8 cellular contexts compared by ENCODE assay signal in the genomic region with DNA sequence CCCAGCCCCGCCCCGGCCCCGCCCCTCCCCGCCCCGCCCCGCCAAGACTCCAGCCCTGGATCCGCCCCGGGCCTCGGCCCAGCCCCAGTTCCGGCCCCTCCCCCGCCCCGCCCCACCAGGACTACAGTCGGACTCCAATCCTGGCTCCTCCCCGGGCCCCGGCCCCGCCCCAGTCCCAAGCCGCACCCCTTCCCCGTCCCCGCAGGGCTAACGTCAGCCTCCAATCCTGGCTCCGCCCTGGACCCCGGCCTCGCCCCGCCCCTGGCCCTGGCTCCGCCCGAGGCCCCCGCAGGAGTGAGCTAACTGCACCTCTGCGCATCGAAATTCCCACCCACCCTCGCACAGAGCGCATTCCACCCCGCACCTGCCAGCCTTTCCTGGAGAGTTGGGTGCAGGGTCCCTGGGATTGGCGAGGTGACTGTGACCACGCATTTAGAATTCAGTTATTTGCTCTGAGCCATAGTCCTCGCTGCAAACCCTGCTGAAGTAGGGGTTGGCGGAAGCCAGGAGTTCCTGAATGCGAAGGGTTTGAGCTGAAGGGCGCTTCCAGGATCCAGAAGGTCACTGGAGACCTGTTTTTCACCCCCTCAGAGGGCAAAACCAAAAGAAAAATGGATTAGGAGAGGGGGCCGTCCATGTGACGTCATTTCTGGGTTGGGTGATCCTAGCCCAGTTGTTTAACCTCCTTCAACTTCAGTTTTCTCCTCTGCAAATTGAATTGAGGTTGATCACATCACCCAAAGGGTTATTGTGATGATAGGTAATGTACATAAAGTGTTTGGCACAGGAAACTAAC. TPM values are rescaled to one million over a fixed set of nuclear protein-coding genes. Genes with fewer than 3 reads are reported as not detected.
DNase-seq lines count a peak whose midpoint lies in the region; ATAC-seq, FAIRE-seq and TF ChIP-seq lines count a peak whose summit lies in the region.

No MANE protein-coding gene starts in this region.

- H3K27me3 ChIP-seq in pancreas: no peaks in the 10 kb centered on the region
- no peaks in the 10 kb centered on the region for H3K27me3 ChIP-seq in thyroid gland

- POLR2A ChIA-PET in activated naive CD8-positive, alpha-beta T cell treated with anti-CD3 and anti-CD28 coated beads, Interleukin-2, amount 10 ng/mL, durations not matched to agents 7 days and 5 days (lab: Charles Lee): interaction anchor here (0.8 to 1.4 kb wide), 6 partner anchors 11 to 277 kb away, joined by 3 to 4 read pairs (median 3); no protein-coding TSS in a partner anchor

- H3K9me3 ChIP-seq in pancreas: no peaks in the 10 kb centered on the region
- H3K9me3 ChIP-seq in thyroid gland: no peaks in the 10 kb centered on the region

- peak overlapping the region; percentile 79 to 95 (median 92) for H3K27ac ChIP-seq in pancreas
- peak overlapping the region; percentile 93 to 97 (median 96) for H3K27ac ChIP-seq in thyroid gland

- peak overlapping the region; percentile 28 to 45 (median 40) for H3K4me3 ChIP-seq in pancreas
- H3K4me3 ChIP-seq in thyroid gland (replicated peaks in 1 of 3): peak overlapping the region in 2 of 3 donors; percentile 5 to 35

- peaks cover 39% of the 10 kb centered on the region for H3K4me1 Mint-ChIP-seq in activated naive CD8-positive, alpha-beta T cell treated with anti-CD3 and anti-CD28 coated beads, Interleukin-2, amount 10 ng/mL, durations not matched to agents 7 days and 5 days

- intact Hi-C loops in Right ventricle myocardium inferior (cut with DNase I): no loop called here
- intact Hi-C loops in pancreas (cut with DNase I): no loop called here
- intact Hi-C loops in thyroid gland (cut with DNase I): loop anchor here (10.0 kb wide), 2 partner anchors 174 to 186 kb away; partner anchors contain the start of genes PEX19 and TAGLN2

- no peaks in the 10 kb centered on the region for H3K36me3 Mint-ChIP-seq in activated naive CD8-positive, alpha-beta T cell treated with anti-CD3 and anti-CD28 coated beads, Interleukin-2, amount 10 ng/mL, durations not matched to agents 7 days and 5 days

- H3K36me3 ChIP-seq in pancreas (peaks cover 0 to 2% (median 0%) of the 10 kb centered on the region in 3 donors), thyroid gland (peaks cover 0 to 5% of the 10 kb centered on the region in 2 donors)

- H3K27me3 Mint-ChIP-seq in activated naive CD8-positive, alpha-beta T cell treated with anti-CD3 and anti-CD28 coated beads, Interleukin-2, amount 10 ng/mL, durations not matched to agents 7 days and 5 days: no peaks in the 10 kb centered on the region

- peak; percentile 99 for DNase-seq in GM10266 (ENCODE audit: extremely low spot score)
- peak; percentile 89 for DNase-seq in NCI-H1092 treated with DMSO at 0.1 percent for 48 hours (lab: John Stamatoyannopoulos, UW)
- peak; percentile 89 for DNase-seq in SKM-1 treated with dmso at 0.1 percent for 144 hours (lab: John Stamatoyannopoulos, UW; ENCODE audit: unreplicated experiment)
- peak; percentile 98 for DNase-seq in activated naive CD8-positive, alpha-beta T cell treated with anti-CD3 and anti-CD28 coated beads, Interleukin-2, amount 10 ng/mL, durations not matched to agents 7 days and 5 days
- peak; percentile 98 for DNase-seq in Right ventricle myocardium inferior (ENCODE audit: missing footprints)
- peak; percentile 98 to 99 (median 98) for DNase-seq in pancreas
- peak; percentile 97 to 98 for DNase-seq in thyroid gland

- H3K9me3 Mint-ChIP-seq in activated naive CD8-positive, alpha-beta T cell treated with anti-CD3 and anti-CD28 coated beads, Interleukin-2, amount 10 ng/mL, durations not matched to agents 7 days and 5 days: no peaks in the 10 kb centered on the region

- peak; percentile 25 to 83 for TF ChIP-seq POLR2A in thyroid gland (IDR thresholded peaks at IDR 0.05)

- ATAC-seq in HG02610 (IDR thresholded peaks at IDR 0.05; ENCODE audit: unreplicated experiment) (peak; percentile 83), Right ventricle myocardium inferior (peak; percentile 92), pancreas (peak; percentile 83 to 89 (median 84))
- peak; percentile 79 for ATAC-seq in activated naive CD8-positive, alpha-beta T cell treated with anti-CD3 and anti-CD28 coated beads, Interleukin-2, amount 10 ng/mL, durations not matched to agents 7 days and 5 days (ENCODE audit: low read depth)

- no peak for FAIRE-seq in pancreas (lab: Jason Lieb, UNC)

- TF ChIP-seq CTCF in GM10266 (IDR thresholded peaks at IDR 0.05; ENCODE audit: control insufficient read depth, insufficient read depth, low read depth, missing control alignments) (no peak), pancreas (IDR thresholded peaks at IDR 0.05) (no peak), thyroid gland (IDR thresholded peaks at IDR 0.05) (peak in 1 of 6 experiments; percentile 7)

- H3K4me1 ChIP-seq in pancreas: peaks cover 5 to 33% (median 13%) of the 10 kb centered on the region in 3 donors
- peaks cover 31 to 56% of the 10 kb centered on the region in 2 donors for H3K4me1 ChIP-seq in thyroid gland

- H3K27ac Mint-ChIP-seq in activated naive CD8-positive, alpha-beta T cell treated with anti-CD3 and anti-CD28 coated beads, Interleukin-2, amount 10 ng/mL, durations not matched to agents 7 days and 5 days: peak overlapping the region; percentile 86

- H3K4me3 Mint-ChIP-seq in activated naive CD8-positive, alpha-beta T cell treated with anti-CD3 and anti-CD28 coated beads, Interleukin-2, amount 10 ng/mL, durations not matched to agents 7 days and 5 days: peak overlapping the region; percentile 81

- 1% methylated on average over 25 to 40 of the region's 40 CpGs for WGBS in pancreas, 2 donors
- WGBS in thyroid gland, 2 donors: 11 to 14% methylated on average over 6 to 11 of the region's 40 CpGs

RNA-seq across cellular contexts. Expression of gene IGSF8, which starts 0.6 kb away (rescaled TPM):
- total RNA-seq in activated naive CD8-positive, alpha-beta T cell treated with anti-CD3 and anti-CD28 coated beads, Interleukin-2, amount 10 ng/mL, durations not matched to agents 7 days and 5 days: 10 to 100 TPM; 39.8 to 44.6 TPM
- total RNA-seq in Right ventricle myocardium inferior (21.9 TPM), pancreas (10 to 100 TPM; 12.9 to 24.5 (median 16.5) TPM), thyroid gland (10 to 100 TPM; 24.3 to 36.5 (median 28.2) TPM)
- polyA plus RNA-seq in pancreas: 10 to 100 TPM; 24.7 TPM

RNA-seq across cellular contexts. Expression of gene ATP1A2, which starts 16.5 kb away (rescaled TPM):
- total RNA-seq in activated naive CD8-positive, alpha-beta T cell treated with anti-CD3 and anti-CD28 coated beads, Interleukin-2, amount 10 ng/mL, durations not matched to agents 7 days and 5 days: not detected
- total RNA-seq in Right ventricle myocardium inferior: 209 TPM
- total RNA-seq in pancreas: 1 to 10 TPM in 1 of 6 donors, under 1 TPM in 5; 0.34 to 2.7 (median 0.45) TPM
- polyA plus RNA-seq in pancreas: 1 to 10 TPM in 1 of 2 donors, under 1 TPM in 1; 0.89 to 1.6 TPM
- 1 to 10 TPM; 1.1 to 4.2 (median 2.6) TPM for total RNA-seq in thyroid gland

RNA-seq across cellular contexts. Expression of gene KCNJ9, which starts 17.7 kb away (rescaled TPM):
- not detected for total RNA-seq in activated naive CD8-positive, alpha-beta T cell treated with anti-CD3 and anti-CD28 coated beads, Interleukin-2, amount 10 ng/mL, durations not matched to agents 7 days and 5 days
- total RNA-seq in Right ventricle myocardium inferior (not detected), pancreas (not detected), thyroid gland (not detected)
- polyA plus RNA-seq in pancreas: under 1 TPM; 0.02 to 0.04 TPM

RNA-seq across cellular contexts. Expression of gene KCNJ10, which starts 29.1 kb away (rescaled TPM):
- total RNA-seq in activated naive CD8-positive, alpha-beta T cell treated with anti-CD3 and anti-CD28 coated beads, Interleukin-2, amount 10 ng/mL, durations not matched to agents 7 days and 5 days: not detected
- not detected for total RNA-seq in Right ventricle myocardium inferior
- under 1 TPM in 2 of 6 donors, not detected in 4; 0.08 to 0.09 TPM for total RNA-seq in pancreas
- under 1 TPM in 1 of 2 donors, not detected in 1; 0.05 TPM for polyA plus RNA-seq in pancreas
- total RNA-seq in thyroid gland: under 1 TPM in 3 of 4 donors, not detected in 1; 0.13 to 0.45 (median 0.33) TPM

RNA-seq across cellular contexts. Expression of gene ATP1A4, which starts 52.4 kb away (rescaled TPM):
- not detected for total RNA-seq in activated naive CD8-positive, alpha-beta T cell treated with anti-CD3 and anti-CD28 coated beads, Interleukin-2, amount 10 ng/mL, durations not matched to agents 7 days and 5 days
- not detected for total RNA-seq in Right ventricle myocardium inferior
- total RNA-seq in pancreas: not detected
- not detected for polyA plus RNA-seq in pancreas
- total RNA-seq in thyroid gland: not detected

Comparison
In these comparisons a context has a peak if more than half of its experiments do, and no peak if none do; other contexts are left out.
1. Peak in every context shown above with its lines: DNase-seq, ATAC-seq, H3K4me3 ChIP-seq and H3K27ac ChIP-seq.
2. RNA of gene ATP1A2, which starts 16.5 kb away (total RNA-seq): 209 TPM in Right ventricle myocardium inferior (single experiment); 1.1 to 4.2 TPM in thyroid gland, 0.34 to 2.7 TPM in pancreas and not detected in activated naive CD8-positive, alpha-beta T cell treated with anti-CD3 and anti-CD28 coated beads, Interleukin-2, amount 10 ng/mL, durations not matched to agents 7 days and 5 days; every median in the first group is over 10 times any median in the second.